ENCODE assay signal across 13 cellular contexts in genomic region chr2:180015951-180016709, GRCh38. TPM values are rescaled to one million over a fixed set of nuclear protein-coding genes. Genes with fewer than 3 reads are reported as not detected.
A peak's percentile ranks its signal among the peaks of the same experiment; 100 is the strongest.
DNase-seq lines count a peak whose midpoint lies in the region; ATAC-seq, FAIRE-seq and TF ChIP-seq lines count a peak whose summit lies in the region.
"Had no signal": no experiment of that assay in that cellular context is flagged by ENCODE, and none has a peak within 500 bp of the region (broad histone marks: within the 10 kb centered on the region; RNA-seq: fewer than 3 reads in every experiment).

No MANE protein-coding gene starts in this region.

- POLR2A ChIA-PET in PC-3 (lab: Charles Lee; ENCODE audit: unreplicated experiment) = interaction anchor here (0.8 kb wide), 1 partner anchor 9 kb away, joined by 8 read pairs; the partner anchor contains the start of gene CWC22

- TSS peak; percentile 81 for BruUV-seq in PC-3 (replicated peaks; lab: Mats Ljungman, UMichigan)

- H3K9me3 ChIP-seq in PC-3 (ENCODE audit: low read length) (no peaks in the 10 kb centered on the region), small intestine (ENCODE audit: control insufficient read depth, low read depth) (no peaks in the 10 kb centered on the region)
- H3K9me3 ChIP-seq: neutrophil, Peyer's patch had no signal

- no peak overlapping the region for H3K27ac Mint-ChIP-seq in glutamatergic neuron (ENCODE audit: unreplicated experiment)
- H3K27ac Mint-ChIP-seq: activated naive CD4-positive, alpha-beta T cell treated with anti-CD3 and anti-CD28 coated beads, Interleukin-2, amount 50 U/mL, for 72 hours had no signal

- no peak overlapping the region for H3K9ac ChIP-seq in PC-3 (ENCODE audit: low read length)

- 57 to 63% (median 61%) methylated on average over 5 of the region's 5 CpGs for WGBS in small intestine, 3 donors

- H3K4me1 ChIP-seq in PC-3 (ENCODE audit: insufficient read depth, low read length) (peaks cover 16% of the 10 kb centered on the region), small intestine (ENCODE audit: control insufficient read depth in 2 of 2, insufficient read depth in 1 of 2, low read depth in 1 of 2, low read length in 1 of 2) (no peaks in the 10 kb centered on the region)
- H3K4me1 ChIP-seq: Peyer's patch had no signal

- TF ChIP-seq CTCF in PC-3 (conservative IDR thresholded peaks at IDR 0.05; ENCODE audit: low read depth, low read length) (no peak), omental fat pad (IDR thresholded peaks at IDR 0.05) (no peak), glutamatergic neuron (IDR thresholded peaks at IDR 0.05; ENCODE audit: partially characterized antibody, unreplicated experiment) (no peak)

- H3F3A ChIP-seq in PC-3 (ENCODE audit: low read length, unreplicated experiment) = no peaks in the 10 kb centered on the region

- peak overlapping the region; percentile 78 for H2AFZ ChIP-seq in PC-3 (ENCODE audit: low read length)

- no peak for FAIRE-seq in small intestine (lab: Jason Lieb, UNC)

- peaks cover 4% of the 10 kb centered on the region for H3K27me3 Mint-ChIP-seq in glutamatergic neuron (ENCODE audit: unreplicated experiment)

- intact Hi-C loops in PC-3 (cut with micrococcal nuclease) = loop anchor here (2.0 kb wide), 1 partner anchor 19 kb away; no protein-coding TSS in a partner anchor

- H3K4me1 Mint-ChIP-seq in glutamatergic neuron (ENCODE audit: low read depth, unreplicated experiment) = peaks cover 6% of the 10 kb centered on the region

- CTCF ChIA-PET in PC-3 (lab: Charles Lee) = interaction anchor here (0.5 kb wide), 1 partner anchor 68 kb away, joined by 3 read pairs; no protein-coding TSS in a partner anchor

- H3K4me3 Mint-ChIP-seq in glutamatergic neuron (ENCODE audit: unreplicated experiment) = no peak overlapping the region

- no peaks in the 10 kb centered on the region for H3K36me3 Mint-ChIP-seq in glutamatergic neuron (ENCODE audit: unreplicated experiment)
- H3K36me3 Mint-ChIP-seq: activated naive CD4-positive, alpha-beta T cell treated with anti-CD3 and anti-CD28 coated beads, Interleukin-2, amount 50 U/mL, for 72 hours had no signal

- H3K9me3 Mint-ChIP-seq in glutamatergic neuron (ENCODE audit: unreplicated experiment) = peaks cover 3% of the 10 kb centered on the region
- H3K9me3 Mint-ChIP-seq: activated naive CD4-positive, alpha-beta T cell treated with anti-CD3 and anti-CD28 coated beads, Interleukin-2, amount 50 U/mL, for 72 hours had no signal

- peak overlapping the region; percentile 55 for H3K4me3 ChIP-seq in PC-3 (ENCODE audit: low read length)
- H3K4me3 ChIP-seq in small intestine (ENCODE audit: low read depth in 1 of 2, low read length in 2 of 2) = no peak overlapping the region
- H3K4me3 ChIP-seq: dorsolateral prefrontal cortex, Peyer's patch had no signal

- H3K27ac ChIP-seq in PC-3 (ENCODE audit: low read length) (peak overlapping the region; percentile 25; the same call in 1 of the 2 replicates), small intestine (ENCODE audit: low read depth in 1 of 2, low read length in 1 of 2) (no peak overlapping the region)
- H3K27ac ChIP-seq: dorsolateral prefrontal cortex, neutrophil, Peyer's patch had no signal

- H3K36me3 ChIP-seq in PC-3 (ENCODE audit: low read depth, low read length) (no peaks in the 10 kb centered on the region), small intestine (ENCODE audit: control insufficient read depth in 2 of 2, insufficient read depth in 2 of 2, low read length in 2 of 2) (no peaks in the 10 kb centered on the region)
- H3K36me3 ChIP-seq: neutrophil, Peyer's patch had no signal

- DNase-seq in Daoy (ENCODE audit: low read depth) = peak; percentile 36
- DNase-seq in PC-3 = peak; percentile 65
- DNase-seq in dedifferentiated amniotic fluid mesenchymal stem cell (ENCODE audit: extremely low spot score) = peak; percentile 95
- DNase-seq in omental fat pad (ENCODE audit: low spot score) = no peak
- DNase-seq in glutamatergic neuron = no peak
- no peak for DNase-seq in small intestine
- DNase-seq in Ammon's horn (ENCODE audit: low spot score) = no peak
- DNase-seq in NCI-H2171 treated with DMSO at 0.1 percent for 48 hours (lab: John Stamatoyannopoulos, UW) = no peak
- DNase-seq: dorsolateral prefrontal cortex, NCI-H2227 treated with DMSO at 0.1 percent for 48 hours, Peyer's patch had no signal

- H3K9me2 ChIP-seq in PC-3 (replicated peaks; ENCODE audit: low read length) = 0 out of 2 replicates have a peak, but pooled peaks cover 4% of the 10 kb centered on the region

- H3K27me3 ChIP-seq in PC-3 (ENCODE audit: low read length) (no peaks in the 10 kb centered on the region), small intestine (ENCODE audit: control insufficient read depth in 2 of 2, insufficient read depth in 2 of 2, low read length in 2 of 2) (no peaks in the 10 kb centered on the region)
- H3K27me3 ChIP-seq: Peyer's patch had no signal

- H4K20me1 ChIP-seq in PC-3 (ENCODE audit: low read length) = no peaks in the 10 kb centered on the region

- ATAC-seq in PC-3 = peak; percentile 79
- peak; percentile 35 for ATAC-seq in omental fat pad (ENCODE audit: low FRiP score)
- ATAC-seq: activated naive CD4-positive, alpha-beta T cell treated with anti-CD3 and anti-CD28 coated beads, Interleukin-2, amount 50 U/mL, for 72 hours had no signal

- H3K79me2 ChIP-seq in PC-3 (ENCODE audit: low read length) = no peaks in the 10 kb centered on the region

- peak overlapping the region; percentile 75 for H3K4me2 ChIP-seq in PC-3 (ENCODE audit: low read length)

RNA-seq across cellular contexts. Expression of gene CWC22, which starts 9.0 kb away (rescaled TPM):
- 15.3 and 18.8 TPM in 2 replicates for total RNA-seq in Daoy (2014; rRNA removed; shearing (Covaris generic))
- total RNA-seq in PC-3 (2014; rRNA removed) (14.2 and 16.2 TPM in 2 replicates), omental fat pad (10 to 100 TPM; 16.4 to 21.8 (median 18.2) TPM), glutamatergic neuron (ENCODE audit: unreplicated experiment) (12.0 TPM)
- polyA plus RNA-seq in small intestine = 10 to 100 TPM in 1 of 3 donors, 1 to 10 TPM in 2; 9.2 to 10.1 (median 9.5) TPM

Comparison
In these comparisons a context has a peak if more than half of its experiments do, and no peak if none do; other contexts are left out.
1. DNase-seq: peak in Daoy (single experiment), PC-3 (single experiment) and dedifferentiated amniotic fluid mesenchymal stem cell (single experiment); none in omental fat pad (single experiment), glutamatergic neuron (single experiment), small intestine (single experiment), Ammon's horn (single experiment) and NCI-H2171 treated with DMSO at 0.1 percent for 48 hours (single experiment).